Comparison of ENCODE assay signal across 2 cellular contexts in the genomic region with DNA sequence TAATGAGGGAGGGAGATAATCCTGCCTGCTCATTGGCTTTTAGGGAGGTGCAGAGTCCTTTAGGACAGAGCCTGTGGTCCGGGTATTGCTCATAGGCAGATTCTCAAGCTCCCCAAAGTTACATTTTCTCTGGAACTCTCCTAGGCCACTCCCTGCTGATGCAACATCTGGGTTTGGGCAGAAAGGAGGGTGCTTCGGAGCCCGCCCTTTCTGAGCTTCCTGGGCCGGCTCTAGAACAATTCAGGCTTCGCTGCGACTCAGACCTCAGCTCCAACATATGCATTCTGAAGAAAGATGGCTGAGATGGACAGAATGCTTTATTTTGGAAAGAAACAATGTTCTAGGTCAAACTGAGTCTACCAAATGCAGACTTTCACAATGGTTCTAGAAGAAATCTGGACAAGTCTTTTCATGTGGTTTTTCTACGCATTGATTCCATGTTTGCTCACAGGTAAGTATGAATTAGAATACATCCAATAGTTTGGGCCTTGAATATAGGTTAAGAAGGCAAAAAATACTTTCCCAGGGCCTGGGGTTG.
TF ChIP-seq lines count a peak whose summit lies in the region.

A gene with protein sequence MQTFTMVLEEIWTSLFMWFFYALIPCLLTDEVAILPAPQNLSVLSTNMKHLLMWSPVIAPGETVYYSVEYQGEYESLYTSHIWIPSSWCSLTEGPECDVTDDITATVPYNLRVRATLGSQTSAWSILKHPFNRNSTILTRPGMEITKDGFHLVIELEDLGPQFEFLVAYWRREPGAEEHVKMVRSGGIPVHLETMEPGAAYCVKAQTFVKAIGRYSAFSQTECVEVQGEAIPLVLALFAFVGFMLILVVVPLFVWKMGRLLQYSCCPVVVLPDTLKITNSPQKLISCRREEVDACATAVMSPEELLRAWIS (plus strand): TSS at position 233 of the 538 bp plus-strand sequence. CDS start 131 bp downstream, at position 364.

TF ChIP-seq in HCT116, 20 proteins besides CTCF, POLR2A, EP300 and RAD21:
- TF ChIP-seq SIN3A (IDR thresholded peaks at IDR 0.05; ENCODE audit: low read depth) (no peak), JUND (IDR thresholded peaks at IDR 0.05) (peak; percentile 21; the same call in 1 of the 2 replicates), TCF7L2 (IDR thresholded peaks at IDR 0.05; ENCODE audit: borderline replicate concordance, extremely low read depth, insufficient read depth, insufficient read length) (no peak), ELF1 (IDR thresholded peaks at IDR 0.05; ENCODE audit: borderline replicate concordance, low read depth) (no peak), POLR2AphosphoS5 (IDR thresholded peaks at IDR 0.05; ENCODE audit: low read depth, low read length) (peak; percentile 59), SP1 (IDR thresholded peaks at IDR 0.05; ENCODE audit: low read depth) (peak; percentile 43), YY1 (IDR thresholded peaks at IDR 0.05; ENCODE audit: extremely low read depth, insufficient replicate concordance, low read depth, low read length) (no peak), CEBPB (IDR thresholded peaks at IDR 0.05; ENCODE audit: low read depth) (peak; percentile 90)
- TF ChIP-seq, protein P1, sequence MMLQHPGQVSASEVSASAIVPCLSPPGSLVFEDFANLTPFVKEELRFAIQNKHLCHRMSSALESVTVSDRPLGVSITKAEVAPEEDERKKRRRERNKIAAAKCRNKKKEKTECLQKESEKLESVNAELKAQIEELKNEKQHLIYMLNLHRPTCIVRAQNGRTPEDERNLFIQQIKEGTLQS (IDR thresholded peaks at IDR 0.05): peak; percentile 74
- TF ChIP-seq, protein P2, sequence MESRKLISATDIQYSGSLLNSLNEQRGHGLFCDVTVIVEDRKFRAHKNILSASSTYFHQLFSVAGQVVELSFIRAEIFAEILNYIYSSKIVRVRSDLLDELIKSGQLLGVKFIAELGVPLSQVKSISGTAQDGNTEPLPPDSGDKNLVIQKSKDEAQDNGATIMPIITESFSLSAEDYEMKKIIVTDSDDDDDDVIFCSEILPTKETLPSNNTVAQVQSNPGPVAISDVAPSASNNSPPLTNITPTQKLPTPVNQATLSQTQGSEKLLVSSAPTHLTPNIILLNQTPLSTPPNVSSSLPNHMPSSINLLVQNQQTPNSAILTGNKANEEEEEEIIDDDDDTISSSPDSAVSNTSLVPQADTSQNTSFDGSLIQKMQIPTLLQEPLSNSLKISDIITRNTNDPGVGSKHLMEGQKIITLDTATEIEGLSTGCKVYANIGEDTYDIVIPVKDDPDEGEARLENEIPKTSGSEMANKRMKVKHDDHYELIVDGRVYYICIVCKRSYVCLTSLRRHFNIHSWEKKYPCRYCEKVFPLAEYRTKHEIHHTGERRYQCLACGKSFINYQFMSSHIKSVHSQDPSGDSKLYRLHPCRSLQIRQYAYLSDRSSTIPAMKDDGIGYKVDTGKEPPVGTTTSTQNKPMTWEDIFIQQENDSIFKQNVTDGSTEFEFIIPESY (IDR thresholded peaks at IDR 0.05; ENCODE audit: extremely low read depth, insufficient replicate concordance, low read length): no peak
- TF ChIP-seq, protein P3, sequence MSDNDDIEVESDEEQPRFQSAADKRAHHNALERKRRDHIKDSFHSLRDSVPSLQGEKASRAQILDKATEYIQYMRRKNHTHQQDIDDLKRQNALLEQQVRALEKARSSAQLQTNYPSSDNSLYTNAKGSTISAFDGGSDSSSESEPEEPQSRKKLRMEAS (IDR thresholded peaks at IDR 0.05): 0 out of 2 replicates have a peak, but pooled peaks have one; percentile 7
- TF ChIP-seq, protein P4, sequence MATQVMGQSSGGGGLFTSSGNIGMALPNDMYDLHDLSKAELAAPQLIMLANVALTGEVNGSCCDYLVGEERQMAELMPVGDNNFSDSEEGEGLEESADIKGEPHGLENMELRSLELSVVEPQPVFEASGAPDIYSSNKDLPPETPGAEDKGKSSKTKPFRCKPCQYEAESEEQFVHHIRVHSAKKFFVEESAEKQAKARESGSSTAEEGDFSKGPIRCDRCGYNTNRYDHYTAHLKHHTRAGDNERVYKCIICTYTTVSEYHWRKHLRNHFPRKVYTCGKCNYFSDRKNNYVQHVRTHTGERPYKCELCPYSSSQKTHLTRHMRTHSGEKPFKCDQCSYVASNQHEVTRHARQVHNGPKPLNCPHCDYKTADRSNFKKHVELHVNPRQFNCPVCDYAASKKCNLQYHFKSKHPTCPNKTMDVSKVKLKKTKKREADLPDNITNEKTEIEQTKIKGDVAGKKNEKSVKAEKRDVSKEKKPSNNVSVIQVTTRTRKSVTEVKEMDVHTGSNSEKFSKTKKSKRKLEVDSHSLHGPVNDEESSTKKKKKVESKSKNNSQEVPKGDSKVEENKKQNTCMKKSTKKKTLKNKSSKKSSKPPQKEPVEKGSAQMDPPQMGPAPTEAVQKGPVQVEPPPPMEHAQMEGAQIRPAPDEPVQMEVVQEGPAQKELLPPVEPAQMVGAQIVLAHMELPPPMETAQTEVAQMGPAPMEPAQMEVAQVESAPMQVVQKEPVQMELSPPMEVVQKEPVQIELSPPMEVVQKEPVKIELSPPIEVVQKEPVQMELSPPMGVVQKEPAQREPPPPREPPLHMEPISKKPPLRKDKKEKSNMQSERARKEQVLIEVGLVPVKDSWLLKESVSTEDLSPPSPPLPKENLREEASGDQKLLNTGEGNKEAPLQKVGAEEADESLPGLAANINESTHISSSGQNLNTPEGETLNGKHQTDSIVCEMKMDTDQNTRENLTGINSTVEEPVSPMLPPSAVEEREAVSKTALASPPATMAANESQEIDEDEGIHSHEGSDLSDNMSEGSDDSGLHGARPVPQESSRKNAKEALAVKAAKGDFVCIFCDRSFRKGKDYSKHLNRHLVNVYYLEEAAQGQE (IDR thresholded peaks at IDR 0.05; ENCODE audit: low read depth): no peak

TF ChIP-seq in K562, 482 proteins besides CTCF, POLR2A, EP300 and RAD21 (continues in another document):
- TF ChIP-seq ZNF354B (CRISPR knock-in tag; IDR thresholded peaks at IDR 0.05): no peak
- no peak for TF ChIP-seq MAFK (IDR thresholded peaks at IDR 0.05; ENCODE audit: low read length)
- TF ChIP-seq TAF9B (IDR thresholded peaks at IDR 0.05; ENCODE audit: partially characterized antibody): no peak
- TF ChIP-seq CHD2 (IDR thresholded peaks at IDR 0.05; ENCODE audit: low read depth, low read length): no peak
- TF ChIP-seq CEBPB (tag; IDR thresholded peaks at IDR 0.05): peak; percentile 84
- TF ChIP-seq, protein P1 (IDR thresholded peaks at IDR 0.05): peak; percentile 97
- TF ChIP-seq, protein P1 (CRISPR knock-in tag; conservative IDR thresholded peaks at IDR 0.05): peak; percentile 75
- TF ChIP-seq, protein P5, sequence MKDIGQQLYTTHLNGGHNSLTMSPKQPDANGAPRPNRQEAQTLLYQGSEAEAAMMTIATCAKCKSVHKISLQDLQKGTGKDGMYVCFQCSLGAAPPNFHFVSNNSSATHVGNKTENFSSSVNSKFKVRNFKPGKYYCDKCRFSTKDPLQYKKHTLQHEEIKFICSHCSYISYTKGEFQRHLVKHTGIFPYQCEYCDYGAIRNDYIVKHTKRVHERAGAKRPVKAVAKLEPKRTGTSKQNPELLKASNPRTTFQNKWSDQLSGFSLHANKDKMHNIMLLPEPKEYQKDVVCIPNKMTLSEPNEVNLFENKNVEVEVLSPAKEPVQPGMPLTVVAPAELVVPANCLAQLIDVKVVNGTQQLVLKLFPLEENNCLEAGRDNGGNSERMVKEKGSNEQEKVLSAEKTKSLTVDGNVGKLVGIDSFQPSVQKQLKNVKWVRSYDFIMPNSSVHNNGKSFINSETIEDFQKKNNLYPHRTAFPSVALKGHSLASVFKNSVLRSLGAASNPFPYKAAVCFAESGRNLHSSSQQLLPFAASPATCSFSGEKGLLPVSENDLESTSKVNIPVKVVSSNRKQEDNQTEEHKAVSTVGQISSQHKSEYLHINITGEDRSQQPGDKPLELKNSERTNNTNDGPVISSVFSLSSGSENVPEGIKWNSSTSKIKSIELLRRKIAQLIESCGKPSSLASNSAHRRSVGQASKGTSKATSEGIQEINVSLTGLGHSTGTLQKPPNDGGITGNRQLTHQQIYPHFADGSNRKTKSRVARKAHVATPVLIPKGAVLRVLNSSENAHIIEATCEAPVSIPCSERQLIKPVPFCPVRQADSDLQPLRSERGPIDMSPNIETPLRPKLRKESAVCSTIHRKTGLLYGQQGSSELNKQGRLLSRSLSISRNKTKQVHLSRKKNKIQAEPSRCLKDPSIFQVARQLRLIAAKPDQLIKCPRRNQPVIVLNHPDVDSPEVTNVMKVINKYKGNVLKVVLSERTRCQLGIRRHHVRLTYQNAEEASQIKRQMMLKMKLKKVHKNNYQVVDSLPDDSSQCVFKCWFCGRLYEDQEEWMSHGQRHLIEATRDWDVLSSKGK (CRISPR knock-in tag; IDR thresholded peaks at IDR 0.05): no peak
- no peak for TF ChIP-seq NFXL1 (CRISPR knock-in tag; IDR thresholded peaks at IDR 0.05)
- TF ChIP-seq, protein P6, sequence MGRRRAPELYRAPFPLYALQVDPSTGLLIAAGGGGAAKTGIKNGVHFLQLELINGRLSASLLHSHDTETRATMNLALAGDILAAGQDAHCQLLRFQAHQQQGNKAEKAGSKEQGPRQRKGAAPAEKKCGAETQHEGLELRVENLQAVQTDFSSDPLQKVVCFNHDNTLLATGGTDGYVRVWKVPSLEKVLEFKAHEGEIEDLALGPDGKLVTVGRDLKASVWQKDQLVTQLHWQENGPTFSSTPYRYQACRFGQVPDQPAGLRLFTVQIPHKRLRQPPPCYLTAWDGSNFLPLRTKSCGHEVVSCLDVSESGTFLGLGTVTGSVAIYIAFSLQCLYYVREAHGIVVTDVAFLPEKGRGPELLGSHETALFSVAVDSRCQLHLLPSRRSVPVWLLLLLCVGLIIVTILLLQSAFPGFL (CRISPR knock-in tag; IDR thresholded peaks at IDR 0.05): no peak
- TF ChIP-seq ARNT (IDR thresholded peaks at IDR 0.05): peak in 1 of 2 experiments; percentile 91; a peak in 2 of 4 replicates
- TF ChIP-seq ZNF644 (tag; IDR thresholded peaks at IDR 0.05; ENCODE audit: low read depth): no peak
- no peak for TF ChIP-seq ZBTB17 (CRISPR knock-in tag; IDR thresholded peaks at IDR 0.05)
- TF ChIP-seq, protein P7, sequence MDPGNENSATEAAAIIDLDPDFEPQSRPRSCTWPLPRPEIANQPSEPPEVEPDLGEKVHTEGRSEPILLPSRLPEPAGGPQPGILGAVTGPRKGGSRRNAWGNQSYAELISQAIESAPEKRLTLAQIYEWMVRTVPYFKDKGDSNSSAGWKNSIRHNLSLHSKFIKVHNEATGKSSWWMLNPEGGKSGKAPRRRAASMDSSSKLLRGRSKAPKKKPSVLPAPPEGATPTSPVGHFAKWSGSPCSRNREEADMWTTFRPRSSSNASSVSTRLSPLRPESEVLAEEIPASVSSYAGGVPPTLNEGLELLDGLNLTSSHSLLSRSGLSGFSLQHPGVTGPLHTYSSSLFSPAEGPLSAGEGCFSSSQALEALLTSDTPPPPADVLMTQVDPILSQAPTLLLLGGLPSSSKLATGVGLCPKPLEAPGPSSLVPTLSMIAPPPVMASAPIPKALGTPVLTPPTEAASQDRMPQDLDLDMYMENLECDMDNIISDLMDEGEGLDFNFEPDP (CRISPR knock-in tag; IDR thresholded peaks at IDR 0.05): no peak
- no peak for TF ChIP-seq BCOR (IDR thresholded peaks at IDR 0.05)
- TF ChIP-seq ESRRA (IDR thresholded peaks at IDR 0.05; ENCODE audit: borderline replicate concordance, low read depth): 0 out of 2 replicates have a peak, but pooled peaks have one; percentile 16
- no peak for TF ChIP-seq ZNF695 (CRISPR knock-in tag; IDR thresholded peaks at IDR 0.05)
- TF ChIP-seq, protein P8, sequence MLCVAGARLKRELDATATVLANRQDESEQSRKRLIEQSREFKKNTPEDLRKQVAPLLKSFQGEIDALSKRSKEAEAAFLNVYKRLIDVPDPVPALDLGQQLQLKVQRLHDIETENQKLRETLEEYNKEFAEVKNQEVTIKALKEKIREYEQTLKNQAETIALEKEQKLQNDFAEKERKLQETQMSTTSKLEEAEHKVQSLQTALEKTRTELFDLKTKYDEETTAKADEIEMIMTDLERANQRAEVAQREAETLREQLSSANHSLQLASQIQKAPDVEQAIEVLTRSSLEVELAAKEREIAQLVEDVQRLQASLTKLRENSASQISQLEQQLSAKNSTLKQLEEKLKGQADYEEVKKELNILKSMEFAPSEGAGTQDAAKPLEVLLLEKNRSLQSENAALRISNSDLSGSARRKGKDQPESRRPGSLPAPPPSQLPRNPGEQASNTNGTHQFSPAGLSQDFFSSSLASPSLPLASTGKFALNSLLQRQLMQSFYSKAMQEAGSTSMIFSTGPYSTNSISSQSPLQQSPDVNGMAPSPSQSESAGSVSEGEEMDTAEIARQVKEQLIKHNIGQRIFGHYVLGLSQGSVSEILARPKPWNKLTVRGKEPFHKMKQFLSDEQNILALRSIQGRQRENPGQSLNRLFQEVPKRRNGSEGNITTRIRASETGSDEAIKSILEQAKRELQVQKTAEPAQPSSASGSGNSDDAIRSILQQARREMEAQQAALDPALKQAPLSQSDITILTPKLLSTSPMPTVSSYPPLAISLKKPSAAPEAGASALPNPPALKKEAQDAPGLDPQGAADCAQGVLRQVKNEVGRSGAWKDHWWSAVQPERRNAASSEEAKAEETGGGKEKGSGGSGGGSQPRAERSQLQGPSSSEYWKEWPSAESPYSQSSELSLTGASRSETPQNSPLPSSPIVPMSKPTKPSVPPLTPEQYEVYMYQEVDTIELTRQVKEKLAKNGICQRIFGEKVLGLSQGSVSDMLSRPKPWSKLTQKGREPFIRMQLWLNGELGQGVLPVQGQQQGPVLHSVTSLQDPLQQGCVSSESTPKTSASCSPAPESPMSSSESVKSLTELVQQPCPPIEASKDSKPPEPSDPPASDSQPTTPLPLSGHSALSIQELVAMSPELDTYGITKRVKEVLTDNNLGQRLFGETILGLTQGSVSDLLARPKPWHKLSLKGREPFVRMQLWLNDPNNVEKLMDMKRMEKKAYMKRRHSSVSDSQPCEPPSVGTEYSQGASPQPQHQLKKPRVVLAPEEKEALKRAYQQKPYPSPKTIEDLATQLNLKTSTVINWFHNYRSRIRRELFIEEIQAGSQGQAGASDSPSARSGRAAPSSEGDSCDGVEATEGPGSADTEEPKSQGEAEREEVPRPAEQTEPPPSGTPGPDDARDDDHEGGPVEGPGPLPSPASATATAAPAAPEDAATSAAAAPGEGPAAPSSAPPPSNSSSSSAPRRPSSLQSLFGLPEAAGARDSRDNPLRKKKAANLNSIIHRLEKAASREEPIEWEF (CRISPR knock-in tag; IDR thresholded peaks at IDR 0.05): no peak
- no peak for TF ChIP-seq PCBP2 (IDR thresholded peaks at IDR 0.05; ENCODE audit: low read depth, low read length, poor library complexity, severe bottlenecking)
- TF ChIP-seq NRF1 (conservative IDR thresholded peaks at IDR 0.05 in 1 of 2, IDR thresholded peaks at IDR 0.05 in 1 of 2): peak; percentile 28 to 47; a peak in 3 of 4 replicates
- TF ChIP-seq TEAD4 (IDR thresholded peaks at IDR 0.05; ENCODE audit: low read length): no peak
- no peak for TF ChIP-seq TEAD4 (CRISPR knock-in tag; IDR thresholded peaks at IDR 0.05; ENCODE audit: borderline replicate concordance)
- TF ChIP-seq ZNF140 (CRISPR knock-in tag; IDR thresholded peaks at IDR 0.05): no peak
- TF ChIP-seq MAFF (IDR thresholded peaks at IDR 0.05; ENCODE audit: low read length): no peak
- no peak for TF ChIP-seq ZBTB1 (CRISPR knock-in tag; IDR thresholded peaks at IDR 0.05; ENCODE audit: borderline replicate concordance, low read depth)
- TF ChIP-seq ZNF551 (CRISPR knock-in tag; IDR thresholded peaks at IDR 0.05): no peak
- TF ChIP-seq PTTG1 (tag; IDR thresholded peaks at IDR 0.05; ENCODE audit: low read depth): no peak
- no peak for TF ChIP-seq STAT5B (CRISPR knock-in tag; IDR thresholded peaks at IDR 0.05)
- peak; percentile 91 for TF ChIP-seq ZSCAN32 (CRISPR knock-in tag; IDR thresholded peaks at IDR 0.05)
